ENCODE assay signal across 15 cellular contexts in the genomic region with DNA sequence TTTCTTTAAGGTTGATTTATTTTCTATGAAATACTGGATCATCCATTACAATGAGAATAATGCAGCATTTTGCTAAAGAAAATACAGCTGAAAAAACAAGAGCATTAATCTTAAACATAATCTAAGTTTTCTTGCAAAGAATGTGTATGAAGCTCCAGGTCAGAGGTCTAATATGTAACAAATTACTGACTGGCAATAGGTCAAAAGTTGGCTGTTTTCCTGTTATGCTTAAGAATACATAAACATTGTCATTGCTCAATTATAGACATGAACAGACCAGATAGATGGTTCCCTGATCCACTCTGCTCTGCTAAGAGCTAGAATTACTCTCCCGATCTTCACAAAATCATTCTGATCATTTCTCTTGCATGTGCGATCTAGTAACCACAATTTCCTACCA.
"Had no signal": no experiment of that assay in that cellular context is flagged by ENCODE, and none has a peak within 500 bp of the region (broad histone marks: within the 10 kb centered on the region; RNA-seq: fewer than 3 reads in every experiment).

No MANE protein-coding gene starts in this region.

- H3K27ac Mint-ChIP-seq: memory B cell, naive B cell, nephron progenitor cell had no signal

- ATAC-seq: gastroesophageal sphincter, lower lobe of right lung, sciatic nerve had no signal

- H3K36me3 Mint-ChIP-seq: memory B cell, naive B cell had no signal

- H3K27me3 Mint-ChIP-seq: memory B cell, naive B cell had no signal

- H3K4me1 Mint-ChIP-seq: memory B cell, naive B cell, nephron progenitor cell had no signal

- H3K4me3 Mint-ChIP-seq: memory B cell, naive B cell, nephron progenitor cell had no signal

- DNase-seq: effector memory CD4-positive, alpha-beta T cell; foreskin fibroblast; glutamatergic neuron; left ventricle myocardium inferior; lower lobe of right lung; naive B cell; nephron progenitor cell; posterior cingulate gyrus; stimulated activated CD4-positive, alpha-beta T cell treated with anti-CD3 and anti-CD28 coated beads, Interleukin-2, amount 100 ng/mL, for 24 hours; stimulated activated naive CD4-positive, alpha-beta T cell; stomach; substantia nigra had no signal

- H3K9me3 Mint-ChIP-seq: nephron progenitor cell had no signal
